Comparison of ENCODE assay signal across 37 cellular contexts in the genomic region with DNA sequence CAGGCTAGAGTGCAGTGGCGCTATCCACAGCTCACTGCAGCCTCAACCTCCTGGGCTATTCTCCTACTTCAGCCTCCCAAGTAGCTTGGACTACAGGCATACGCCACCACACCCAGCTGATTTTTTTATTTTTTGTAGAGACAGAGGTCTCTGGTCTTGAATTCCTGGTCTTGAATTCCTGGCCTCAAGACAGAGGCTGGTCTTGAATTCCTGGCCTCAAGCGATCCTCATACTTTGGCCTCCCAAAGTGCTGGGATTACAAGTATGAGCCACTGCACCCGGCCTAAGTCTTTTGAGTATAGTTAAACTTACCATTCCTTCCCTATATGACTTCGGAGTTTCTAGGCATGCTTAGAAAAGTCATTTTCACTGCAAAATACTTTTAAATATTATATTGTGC.
"Had no signal": no experiment of that assay in that cellular context is flagged by ENCODE, and none has a peak within 500 bp of the region (broad histone marks: within the 10 kb centered on the region; RNA-seq: fewer than 3 reads in every experiment).

No MANE protein-coding gene starts in this region.

- H3K27ac Mint-ChIP-seq: activated B cell treated with CpG ODN at 0.5 μM for 24 hours; activated CD4-positive, alpha-beta memory T cell treated with anti-CD3 and anti-CD28 coated beads for 36 hours; activated CD4-positive, alpha-beta T cell treated with anti-CD3 and anti-CD28 coated beads, Interleukin-2, amount 10 ng/mL, durations not matched to agents 24 days and 14 days; activated CD8-positive, alpha-beta T cell treated with anti-CD3 and anti-CD28 coated beads for 36 hours; activated naive CD4-positive, alpha-beta T cell treated with anti-CD3 and anti-CD28 coated beads for 36 hours; activated naive CD4-positive, alpha-beta T cell treated with anti-CD3 and anti-CD28 coated beads, Interleukin-2, amount 50 U/mL, for 72 hours; activated naive CD8-positive, alpha-beta T cell treated with anti-CD3 and anti-CD28 coated beads for 36 hours; activated T-cell treated with anti-CD3 and anti-CD28 coated beads, Interleukin-2, amount 50 U/mL, for 72 hours; activated T-helper 1 cell treated with anti-CD3 and anti-CD28 coated beads, Interleukin-12 subunit alpha, Interleukin-12 subunit beta, Interleukin-2, Interleukin-4 antibody, amounts not matched to agents 30 ng/mL and 10 ng/mL and 1 ng/mL, durations not matched to agents 14 hours and 24 hours and 36 hours; activated T-helper 17 cell treated with anti-CD3 and anti-CD28 coated beads, Interleukin-2, amount 50 U/mL, for 72 hours; T-helper 1 cell treated with Interleukin-12 subunit alpha and Interleukin-12 subunit beta and Interleukin-4 antibody, amounts not matched to agents 30 μg/mL and 1 μg/mL, for 36 hours; T-helper 2 cell treated with Interferon-gamma antibody and Interleukin-4, amounts not matched to agents 5 μg/mL and 100 μg/mL, for 36 hours had no signal

- H3K36me3 ChIP-seq: adrenal gland, brain microvascular endothelial cell, breast epithelium had no signal

- H3K9me3 ChIP-seq: adrenal gland, body of pancreas, breast epithelium had no signal

- H3K4me3 Mint-ChIP-seq: activated B cell treated with CpG ODN at 0.5 μM for 24 hours; activated CD4-positive, alpha-beta memory T cell treated with anti-CD3 and anti-CD28 coated beads for 36 hours; activated CD4-positive, alpha-beta T cell treated with anti-CD3 and anti-CD28 coated beads, Interleukin-2, amount 10 ng/mL, durations not matched to agents 24 days and 14 days; activated CD8-positive, alpha-beta T cell treated with anti-CD3 and anti-CD28 coated beads for 36 hours; activated naive CD4-positive, alpha-beta T cell treated with anti-CD3 and anti-CD28 coated beads for 36 hours; activated naive CD8-positive, alpha-beta T cell treated with anti-CD3 and anti-CD28 coated beads for 36 hours; activated T-cell treated with anti-CD3 and anti-CD28 coated beads, Interleukin-2, amount 50 U/mL, for 4 hours; activated T-cell treated with anti-CD3 and anti-CD28 coated beads, Interleukin-2, amount 50 U/mL, for 72 hours; activated T-helper 1 cell treated with anti-CD3 and anti-CD28 coated beads, Interleukin-12 subunit alpha, Interleukin-12 subunit beta, Interleukin-2, Interleukin-4 antibody, amounts not matched to agents 30 ng/mL and 10 ng/mL and 1 ng/mL, durations not matched to agents 14 hours and 24 hours and 36 hours; activated T-helper 17 cell treated with anti-CD3 and anti-CD28 coated beads, Interleukin-2, amount 50 U/mL, for 72 hours; T-helper 1 cell treated with Interleukin-12 subunit alpha and Interleukin-12 subunit beta and Interleukin-4 antibody, amounts not matched to agents 30 μg/mL and 1 μg/mL, for 36 hours; T-helper 2 cell treated with Interferon-gamma antibody and Interleukin-4, amounts not matched to agents 5 μg/mL and 100 μg/mL, for 36 hours had no signal

- ATAC-seq: activated CD8-positive, alpha-beta T cell treated with anti-CD3 and anti-CD28 coated beads for 36 hours; activated naive CD4-positive, alpha-beta T cell treated with anti-CD3 and anti-CD28 coated beads, Interleukin-2, amount 50 U/mL, for 72 hours; activated T-cell treated with anti-CD3 and anti-CD28 coated beads, Interleukin-2, amount 50 U/mL, for 4 hours; activated T-cell treated with anti-CD3 and anti-CD28 coated beads, Interleukin-2, amount 50 U/mL, for 72 hours; activated T-helper 17 cell treated with anti-CD3 and anti-CD28 coated beads, Interleukin-2, amount 50 U/mL, for 72 hours; body of pancreas had no signal

- H3K27ac ChIP-seq: body of pancreas, brain microvascular endothelial cell, breast epithelium, WERI-Rb-1 had no signal

- H3K9me3 Mint-ChIP-seq: activated B cell treated with CpG ODN at 0.5 μM for 24 hours; activated CD4-positive, alpha-beta memory T cell treated with anti-CD3 and anti-CD28 coated beads for 36 hours; activated CD4-positive, alpha-beta T cell treated with anti-CD3 and anti-CD28 coated beads, Interleukin-2, amount 10 ng/mL, durations not matched to agents 24 days and 14 days; activated CD8-positive, alpha-beta T cell treated with anti-CD3 and anti-CD28 coated beads for 36 hours; activated naive CD4-positive, alpha-beta T cell treated with anti-CD3 and anti-CD28 coated beads for 36 hours; activated naive CD4-positive, alpha-beta T cell treated with anti-CD3 and anti-CD28 coated beads, Interleukin-2, amount 50 U/mL, for 72 hours; activated naive CD8-positive, alpha-beta T cell treated with anti-CD3 and anti-CD28 coated beads for 36 hours; activated T-cell treated with anti-CD3 and anti-CD28 coated beads, Interleukin-2, amount 50 U/mL, for 4 hours; activated T-cell treated with anti-CD3 and anti-CD28 coated beads, Interleukin-2, amount 50 U/mL, for 72 hours; activated T-helper 1 cell treated with anti-CD3 and anti-CD28 coated beads, Interleukin-12 subunit alpha, Interleukin-12 subunit beta, Interleukin-2, Interleukin-4 antibody, amounts not matched to agents 30 ng/mL and 10 ng/mL and 1 ng/mL, durations not matched to agents 14 hours and 24 hours and 36 hours; activated T-helper 17 cell treated with anti-CD3 and anti-CD28 coated beads, Interleukin-2, amount 50 U/mL, for 72 hours; T-helper 1 cell treated with Interleukin-12 subunit alpha and Interleukin-12 subunit beta and Interleukin-4 antibody, amounts not matched to agents 30 μg/mL and 1 μg/mL, for 36 hours; T-helper 2 cell treated with Interferon-gamma antibody and Interleukin-4, amounts not matched to agents 5 μg/mL and 100 μg/mL, for 36 hours had no signal

- H3K4me3 ChIP-seq: adrenal gland, body of pancreas, breast epithelium had no signal

- FAIRE-seq: astrocyte, TTC549 had no signal

- H3K27me3 ChIP-seq: adrenal gland, body of pancreas, brain microvascular endothelial cell, breast epithelium had no signal

- DNase-seq: activated B cell treated with CpG ODN at 0.5 μM for 24 hours; activated CD4-positive, alpha-beta memory T cell treated with anti-CD3 and anti-CD28 coated beads for 36 hours; activated CD4-positive, alpha-beta T cell treated with anti-CD3 and anti-CD28 coated beads for 4 hours; activated CD4-positive, alpha-beta T cell treated with anti-CD3 and anti-CD28 coated beads, Interleukin-2, amount 10 ng/mL, durations not matched to agents 24 days and 14 days; activated CD4-positive, alpha-beta T cell treated with anti-CD3 and anti-CD28 coated beads, Interleukin-2, amount 50 U/mL, for 1 hour; activated CD4-positive, alpha-beta T cell treated with anti-CD3 and anti-CD28 coated beads, Interleukin-2, amount 50 U/mL, for 4 hours; activated CD4-positive, CD25-positive, alpha-beta regulatory T cell treated with anti-CD3 and anti-CD28 coated beads, Interleukin-2, amount 50 U/mL, for 72 hours; activated CD8-positive, alpha-beta memory T cell treated with anti-CD3 and anti-CD28 coated beads, Interleukin-2, amount 50 U/mL, for 4 hours; activated CD8-positive, alpha-beta T cell treated with anti-CD3 and anti-CD28 coated beads for 36 hours; activated effector memory CD4-positive, alpha-beta T cell treated with anti-CD3 and anti-CD28 coated beads, Interleukin-2, amount 50 U/mL, for 16 hours; activated gamma-delta T cell treated with Interleukin-2 at 50 U/mL for 16 hours; activated naive CD4-positive, alpha-beta T cell; activated naive CD4-positive, alpha-beta T cell treated with anti-CD3 and anti-CD28 coated beads for 36 hours; activated naive CD4-positive, alpha-beta T cell treated with anti-CD3 and anti-CD28 coated beads, Interleukin-2, amount 50 U/mL, for 16 hours; activated naive CD8-positive, alpha-beta T cell treated with anti-CD3 and anti-CD28 coated beads for 36 hours; activated T-cell treated with anti-CD3 and anti-CD28 coated beads for 4 hours; activated T-cell treated with anti-CD3 and anti-CD28 coated beads, Interleukin-2, amount 50 U/mL, for 1 hour; activated T-cell treated with anti-CD3 and anti-CD28 coated beads, Interleukin-2, amount 50 U/mL, for 4 hours; activated T-cell treated with anti-CD3 and anti-CD28 coated beads, Interleukin-2, amount 50 U/mL, for 72 hours; adrenal gland; amniotic stem cell; aorta; body of pancreas; brain microvascular endothelial cell; central memory CD4-positive, alpha-beta T cell; T-helper 1 cell; T-helper 2 cell; T-helper 9 cell; WERI-Rb-1 had no signal

- H3K27me3 Mint-ChIP-seq: activated B cell treated with CpG ODN at 0.5 μM for 24 hours; activated CD4-positive, alpha-beta memory T cell treated with anti-CD3 and anti-CD28 coated beads for 36 hours; activated CD4-positive, alpha-beta T cell treated with anti-CD3 and anti-CD28 coated beads, Interleukin-2, amount 10 ng/mL, durations not matched to agents 24 days and 14 days; activated CD8-positive, alpha-beta T cell treated with anti-CD3 and anti-CD28 coated beads for 36 hours; activated naive CD8-positive, alpha-beta T cell treated with anti-CD3 and anti-CD28 coated beads for 36 hours; activated T-helper 17 cell treated with anti-CD3 and anti-CD28 coated beads, Interleukin-2, amount 50 U/mL, for 72 hours had no signal
